1 cellular context compared by ENCODE assay signal in the genomic region with DNA sequence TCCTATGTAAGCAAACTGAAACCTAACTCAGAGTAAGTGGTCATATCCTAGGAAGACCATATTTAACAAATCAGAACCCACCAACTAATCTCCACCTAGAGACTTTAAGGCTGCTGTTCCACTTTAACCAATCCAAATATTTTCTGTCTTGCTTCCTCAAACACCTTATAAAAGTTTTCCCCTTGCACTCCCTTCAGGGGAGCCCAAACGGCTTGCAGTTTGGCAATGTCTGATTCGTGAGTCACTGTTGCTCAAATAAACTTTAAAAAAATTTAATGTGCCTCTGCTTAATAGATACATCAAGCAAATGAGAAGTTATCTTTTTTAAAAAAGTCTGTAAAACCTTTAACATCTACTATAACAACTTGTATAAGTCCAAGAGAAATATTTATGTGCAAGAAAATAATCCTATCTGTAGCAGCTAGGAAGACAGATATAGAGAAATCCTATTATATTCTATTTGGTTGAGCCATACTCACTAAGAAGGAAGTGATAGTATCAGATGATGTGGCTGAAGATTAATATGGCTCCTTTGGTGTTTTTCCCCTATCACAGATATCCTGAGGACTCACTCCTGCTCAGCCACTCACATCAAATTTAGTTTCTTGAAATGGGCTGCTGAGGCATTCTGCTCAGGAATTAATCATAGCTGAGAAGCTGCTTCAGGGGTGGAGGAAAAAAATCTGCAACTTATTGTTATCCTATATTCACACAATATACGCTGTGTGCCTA.
TF ChIP-seq lines count a peak whose summit lies in the region.

No MANE protein-coding gene starts in this region.

TF ChIP-seq in endothelial cell of umbilical vein, 7 proteins besides CTCF, POLR2A, EP300 and RAD21:
- TF ChIP-seq FOS (IDR thresholded peaks at IDR 0.05; ENCODE audit: borderline replicate concordance, insufficient read depth, low read length), result no peak
- TF ChIP-seq POLR2AphosphoS5 (IDR thresholded peaks at IDR 0.05; ENCODE audit: insufficient read depth, low read depth, low read length), result no peak
- peak; percentile 39 for TF ChIP-seq GATA2 (IDR thresholded peaks at IDR 0.05; ENCODE audit: insufficient read depth, insufficient read length, low read depth, low read length)
